18 cellular contexts compared by ENCODE assay signal in genomic region chr12:53069621-53070410, GRCh38. TPM values are rescaled to one million over a fixed set of nuclear protein-coding genes. Genes with fewer than 3 reads are reported as not detected.
DNase-seq lines count a peak whose midpoint lies in the region; ATAC-seq, FAIRE-seq and TF ChIP-seq lines count a peak whose summit lies in the region.
"Had no signal": no experiment of that assay in that cellular context is flagged by ENCODE, and none has a peak within 500 bp of the region (broad histone marks: within the 10 kb centered on the region; RNA-seq: fewer than 3 reads in every experiment).

No MANE protein-coding gene starts in this region.

- H2BK120ac ChIP-seq in neuronal stem cell (ENCODE audit: low read depth, low read length) = no peak overlapping the region

- intact Hi-C loops in Right ventricle myocardium inferior (cut with DNase I) = loop anchor here (5.0 kb wide), 2 partner anchors 112 to 227 kb away; partner anchors contain the start of genes CSAD, MYG1, PFDN5 and ZNF740
- intact Hi-C loops in activated T-helper 1 cell treated with anti-CD3 and anti-CD28 coated beads, Interleukin-12 subunit alpha, Interleukin-12 subunit beta, Interleukin-2, Interleukin-4 antibody, amounts not matched to agents 30 ng/mL and 10 ng/mL and 1 ng/mL, durations not matched to agents 14 hours and 24 hours and 36 hours (cut with micrococcal nuclease) = no loop called here

- no peaks in the 10 kb centered on the region for H3K79me1 ChIP-seq in neuronal stem cell (ENCODE audit: low read depth, low read length)

- ATAC-seq in Right ventricle myocardium inferior = peak; percentile 22
- ATAC-seq in natural killer cell treated with Interleukin-12 subunit alpha and Interleukin-12 subunit beta and Interleukin-15 and Interleukin-18, amount 100 ng/mL, for 72 hours = no peak

- peaks cover 8% of the 10 kb centered on the region for H4K20me1 ChIP-seq in astrocyte (ENCODE audit: insufficient read depth, low read length)

- H3K27ac Mint-ChIP-seq in astrocyte (ENCODE audit: unreplicated experiment) = no peak overlapping the region
- peak overlapping the region in 1 of 2 donors; percentile 39 for H3K27ac Mint-ChIP-seq in natural killer cell treated with Interleukin-12 subunit alpha and Interleukin-12 subunit beta and Interleukin-15 and Interleukin-18, amount 100 ng/mL, for 72 hours
- no peak overlapping the region for H3K27ac Mint-ChIP-seq in activated T-helper 1 cell treated with anti-CD3 and anti-CD28 coated beads, Interleukin-12 subunit alpha, Interleukin-12 subunit beta, Interleukin-2, Interleukin-4 antibody, amounts not matched to agents 30 ng/mL and 10 ng/mL and 1 ng/mL, durations not matched to agents 14 hours and 24 hours and 36 hours
- H3K27ac Mint-ChIP-seq: memory B cell; T-helper 1 cell treated with Interleukin-12 subunit alpha and Interleukin-12 subunit beta and Interleukin-4 antibody, amounts not matched to agents 30 μg/mL and 1 μg/mL, for 36 hours had no signal

- peak overlapping the region; percentile 26 for H3K23ac ChIP-seq in neuronal stem cell (ENCODE audit: low read depth, low read length, poor library complexity)

- no peaks in the 10 kb centered on the region for H3K9me3 Mint-ChIP-seq in astrocyte (ENCODE audit: unreplicated experiment)
- H3K9me3 Mint-ChIP-seq in natural killer cell treated with Interleukin-12 subunit alpha and Interleukin-12 subunit beta and Interleukin-15 and Interleukin-18, amount 100 ng/mL, for 72 hours = no peaks in the 10 kb centered on the region
- no peaks in the 10 kb centered on the region for H3K9me3 Mint-ChIP-seq in activated T-helper 1 cell treated with anti-CD3 and anti-CD28 coated beads, Interleukin-12 subunit alpha, Interleukin-12 subunit beta, Interleukin-2, Interleukin-4 antibody, amounts not matched to agents 30 ng/mL and 10 ng/mL and 1 ng/mL, durations not matched to agents 14 hours and 24 hours and 36 hours
- H3K9me3 Mint-ChIP-seq: memory B cell; T-helper 1 cell treated with Interleukin-12 subunit alpha and Interleukin-12 subunit beta and Interleukin-4 antibody, amounts not matched to agents 30 μg/mL and 1 μg/mL, for 36 hours had no signal

- H3K4ac ChIP-seq in neuronal stem cell (ENCODE audit: low read length) = no peak overlapping the region

- no peak overlapping the region for H2AFZ ChIP-seq in astrocyte (ENCODE audit: low read depth, low read length)
- no peak overlapping the region for H2AFZ ChIP-seq in neuronal stem cell (ENCODE audit: low read length)

- no peaks in the 10 kb centered on the region for H3K9me3 ChIP-seq in astrocyte (ENCODE audit: insufficient read depth, low read depth, low read length)
- H3K9me3 ChIP-seq in neuronal stem cell (replicated peaks in 1 of 2; ENCODE audit: control insufficient read depth in 2 of 2, insufficient read depth in 1 of 2, low read depth in 1 of 2, low read length in 2 of 2) = no peaks in the 10 kb centered on the region
- H3K9me3 ChIP-seq in WERI-Rb-1 (ENCODE audit: severe bottlenecking) = no peaks in the 10 kb centered on the region

- no peaks in the 10 kb centered on the region for H3K27me3 Mint-ChIP-seq in astrocyte (ENCODE audit: low read depth, unreplicated experiment)
- no peaks in the 10 kb centered on the region for H3K27me3 Mint-ChIP-seq in natural killer cell treated with Interleukin-12 subunit alpha and Interleukin-12 subunit beta and Interleukin-15 and Interleukin-18, amount 100 ng/mL, for 72 hours
- H3K27me3 Mint-ChIP-seq in activated T-helper 1 cell treated with anti-CD3 and anti-CD28 coated beads, Interleukin-12 subunit alpha, Interleukin-12 subunit beta, Interleukin-2, Interleukin-4 antibody, amounts not matched to agents 30 ng/mL and 10 ng/mL and 1 ng/mL, durations not matched to agents 14 hours and 24 hours and 36 hours (ENCODE audit: insufficient read depth) = no peaks in the 10 kb centered on the region
- H3K27me3 Mint-ChIP-seq: memory B cell had no signal

- peak overlapping the region; percentile 47 for H3K4me3 Mint-ChIP-seq in astrocyte (ENCODE audit: unreplicated experiment)
- no peak overlapping the region for H3K4me3 Mint-ChIP-seq in natural killer cell treated with Interleukin-12 subunit alpha and Interleukin-12 subunit beta and Interleukin-15 and Interleukin-18, amount 100 ng/mL, for 72 hours
- H3K4me3 Mint-ChIP-seq in activated T-helper 1 cell treated with anti-CD3 and anti-CD28 coated beads, Interleukin-12 subunit alpha, Interleukin-12 subunit beta, Interleukin-2, Interleukin-4 antibody, amounts not matched to agents 30 ng/mL and 10 ng/mL and 1 ng/mL, durations not matched to agents 14 hours and 24 hours and 36 hours = no peak overlapping the region
- H3K4me3 Mint-ChIP-seq: memory B cell; T-helper 1 cell treated with Interleukin-12 subunit alpha and Interleukin-12 subunit beta and Interleukin-4 antibody, amounts not matched to agents 30 μg/mL and 1 μg/mL, for 36 hours had no signal

- no peaks in the 10 kb centered on the region for H3K27me3 ChIP-seq in astrocyte (ENCODE audit: insufficient read depth, low read length)
- H3K27me3 ChIP-seq in neuronal stem cell (ENCODE audit: control insufficient read depth in 3 of 3, insufficient read depth in 3 of 3, low read depth in 1 of 3, low read length in 3 of 3) = no peaks in the 10 kb centered on the region
- H3K27me3 ChIP-seq in WERI-Rb-1 (ENCODE audit: insufficient read depth, low read depth, severe bottlenecking) = no peaks in the 10 kb centered on the region

- no peak for FAIRE-seq in astrocyte (lab: Jason Lieb, UNC)
- FAIRE-seq: RCC 7860 had no signal

- no peak overlapping the region for H2BK15ac ChIP-seq in neuronal stem cell (ENCODE audit: low read length)

- DNase-seq in astrocyte (ENCODE audit: low read depth) = no peak
- peak; percentile 62 for DNase-seq in Right ventricle myocardium inferior (ENCODE audit: missing footprints)
- DNase-seq in neuronal stem cell (ENCODE audit: low spot score) = no peak
- peak; percentile 56 for DNase-seq in ureter (ENCODE audit: low spot score)
- DNase-seq in natural killer cell treated with Interleukin-12 subunit alpha and Interleukin-12 subunit beta and Interleukin-15 and Interleukin-18, amount 100 ng/mL, for 72 hours (ENCODE audit: low spot score) = no peak
- DNase-seq in WERI-Rb-1 = no peak
- no peak for DNase-seq in activated T-helper 1 cell treated with anti-CD3 and anti-CD28 coated beads, Interleukin-12 subunit alpha, Interleukin-12 subunit beta, Interleukin-2, Interleukin-4 antibody, amounts not matched to agents 30 ng/mL and 10 ng/mL and 1 ng/mL, durations not matched to agents 14 hours and 24 hours and 36 hours (ENCODE audit: low spot score)
- DNase-seq: activated CD4-positive, alpha-beta T cell treated with anti-CD3 and anti-CD28 coated beads for 4 hours; activated T-cell treated with anti-CD3 and anti-CD28 coated beads, Interleukin-2, amount 50 U/mL, for 1 hour; NCI-H1694 treated with DMSO at 0.1 percent for 48 hours; NCI-H524 treated with DMSO at 0.1 percent for 48 hours; stimulated activated CD4-positive, alpha-beta T cell treated with anti-CD3 and anti-CD28 coated beads, Interleukin-1b, Interleukin-23, amount 100 ng/mL, for 48 hours had no signal

- H3K79me2 ChIP-seq in astrocyte (ENCODE audit: insufficient read depth, low read length) = peaks cover 5% of the 10 kb centered on the region

- no peak overlapping the region for H3K18ac ChIP-seq in neuronal stem cell (ENCODE audit: low read length)

- no peak overlapping the region for H3K14ac ChIP-seq in neuronal stem cell (ENCODE audit: low read length)

- WGBS in neuronal stem cell (ENCODE audit: extremely low coverage in 2 of 2, insufficient read length in 2 of 2, insufficient replicate concordance in 1 of 2), 2 donors = no CpG with 5 or more reads among the region's 12 CpGs

- peaks cover 51% of the 10 kb centered on the region for H3K4me1 ChIP-seq in astrocyte (ENCODE audit: insufficient read depth, low read length)
- H3K4me1 ChIP-seq in neuronal stem cell (ENCODE audit: control insufficient read depth in 2 of 2, insufficient read depth in 1 of 2, low read depth in 1 of 2, low read length in 2 of 2) = peaks cover 12 to 20% of the 10 kb centered on the region in 2 donors

- TF ChIP-seq CTCF in astrocyte (IDR thresholded peaks at IDR 0.05; ENCODE audit: insufficient read depth, low read depth, low read length) (no peak), WERI-Rb-1 (IDR thresholded peaks at IDR 0.05; ENCODE audit: low read depth, low read length) (no peak)

- H3K36me3 ChIP-seq in astrocyte (ENCODE audit: insufficient read depth, low read length) (peaks cover 18% of the 10 kb centered on the region), neuronal stem cell (replicated peaks in 1 of 2; ENCODE audit: control insufficient read depth in 2 of 2, insufficient read depth in 2 of 2, low read length in 2 of 2) (peaks cover 3 to 13% of the 10 kb centered on the region in 2 donors), WERI-Rb-1 (peaks cover 11% of the 10 kb centered on the region)

- H3K27ac ChIP-seq in astrocyte (ENCODE audit: low read depth, low read length) = no peak overlapping the region
- H3K27ac ChIP-seq in neuronal stem cell (replicated peaks; ENCODE audit: low read length) = no peak overlapping the region
- H3K27ac ChIP-seq in WERI-Rb-1 = no peak overlapping the region
- H3K27ac ChIP-seq: HL-60 had no signal

- H2BK12ac ChIP-seq in neuronal stem cell (ENCODE audit: low read length) = no peak overlapping the region

- H4K8ac ChIP-seq in neuronal stem cell (ENCODE audit: low read depth, low read length) = no peak overlapping the region

- no peak overlapping the region for H4K91ac ChIP-seq in neuronal stem cell (ENCODE audit: low read depth, low read length, poor library complexity)

- peaks cover 34% of the 10 kb centered on the region for H3K4me1 Mint-ChIP-seq in astrocyte (ENCODE audit: low read depth, unreplicated experiment)
- H3K4me1 Mint-ChIP-seq in natural killer cell treated with Interleukin-12 subunit alpha and Interleukin-12 subunit beta and Interleukin-15 and Interleukin-18, amount 100 ng/mL, for 72 hours (ENCODE audit: low read depth in 2 of 2) = peaks cover 16 to 26% of the 10 kb centered on the region in 2 donors
- H3K4me1 Mint-ChIP-seq in activated T-helper 1 cell treated with anti-CD3 and anti-CD28 coated beads, Interleukin-12 subunit alpha, Interleukin-12 subunit beta, Interleukin-2, Interleukin-4 antibody, amounts not matched to agents 30 ng/mL and 10 ng/mL and 1 ng/mL, durations not matched to agents 14 hours and 24 hours and 36 hours (ENCODE audit: low read depth) = peaks cover 12% of the 10 kb centered on the region

- H3K4me3 ChIP-seq in astrocyte (ENCODE audit: insufficient read depth, low read depth, low read length) = no peak overlapping the region
- no peak overlapping the region for H3K4me3 ChIP-seq in neuronal stem cell (ENCODE audit: low read length in 2 of 2)
- no peak overlapping the region for H3K4me3 ChIP-seq in WERI-Rb-1 (ENCODE audit: low read depth, low read length)

- peaks cover 49% of the 10 kb centered on the region for H3K36me3 Mint-ChIP-seq in astrocyte (ENCODE audit: low read depth, unreplicated experiment)
- peaks cover 7% of the 10 kb centered on the region for H3K36me3 Mint-ChIP-seq in natural killer cell treated with Interleukin-12 subunit alpha and Interleukin-12 subunit beta and Interleukin-15 and Interleukin-18, amount 100 ng/mL, for 72 hours
- peaks cover 36% of the 10 kb centered on the region for H3K36me3 Mint-ChIP-seq in activated T-helper 1 cell treated with anti-CD3 and anti-CD28 coated beads, Interleukin-12 subunit alpha, Interleukin-12 subunit beta, Interleukin-2, Interleukin-4 antibody, amounts not matched to agents 30 ng/mL and 10 ng/mL and 1 ng/mL, durations not matched to agents 14 hours and 24 hours and 36 hours (ENCODE audit: low read depth)

- no peak overlapping the region for H2BK5ac ChIP-seq in neuronal stem cell (ENCODE audit: low read length)

- H3K9ac ChIP-seq in astrocyte (ENCODE audit: low read length) = no peak overlapping the region
- no peak overlapping the region for H3K9ac ChIP-seq in neuronal stem cell (ENCODE audit: low read depth, low read length, poor library complexity)

- no peak overlapping the region for H2AK5ac ChIP-seq in neuronal stem cell (ENCODE audit: low read depth, low read length)

- H3K4me2 ChIP-seq in astrocyte (ENCODE audit: low read length) (no peak overlapping the region), neuronal stem cell (ENCODE audit: insufficient read depth, low read length, poor library complexity, severe bottlenecking) (no peak overlapping the region)

RNA-seq across cellular contexts. Expression of gene SPRYD3, which starts 9.4 kb away (rescaled TPM):
- total RNA-seq in astrocyte = 21.8 and 22.8 TPM in 2 replicates
- total RNA-seq in Right ventricle myocardium inferior = 41.0 TPM
- 3.1 TPM for polyA plus RNA-seq in neuronal stem cell (2013, experiment 1 of 2)
- 3.1 TPM for polyA plus RNA-seq in neuronal stem cell (2013, experiment 2 of 2)
- total RNA-seq in ureter = 66.6 TPM
- 10 to 100 TPM; 56.5 to 60.3 TPM for total RNA-seq in natural killer cell treated with Interleukin-12 subunit alpha and Interleukin-12 subunit beta and Interleukin-15 and Interleukin-18, amount 100 ng/mL, for 72 hours
- total RNA-seq in activated T-helper 1 cell treated with anti-CD3 and anti-CD28 coated beads, Interleukin-12 subunit alpha, Interleukin-12 subunit beta, Interleukin-2, Interleukin-4 antibody, amounts not matched to agents 30 ng/mL and 10 ng/mL and 1 ng/mL, durations not matched to agents 14 hours and 24 hours and 36 hours = 41.2 and 42.6 TPM in 2 replicates

RNA-seq across cellular contexts. Expression of gene TNS2, which starts 20.0 kb away (rescaled TPM):
- total RNA-seq in astrocyte = 15.4 and 21.1 TPM in 2 replicates
- total RNA-seq in Right ventricle myocardium inferior = 122 TPM
- 1.6 TPM for polyA plus RNA-seq in neuronal stem cell (2013, experiment 1 of 2)
- polyA plus RNA-seq in neuronal stem cell (2013, experiment 2 of 2) = 0.83 TPM
- 198 TPM for total RNA-seq in ureter
- total RNA-seq in natural killer cell treated with Interleukin-12 subunit alpha and Interleukin-12 subunit beta and Interleukin-15 and Interleukin-18, amount 100 ng/mL, for 72 hours = 1 to 10 TPM; 2.4 to 2.8 TPM
- 2.7 and 3.1 TPM in 2 replicates for total RNA-seq in activated T-helper 1 cell treated with anti-CD3 and anti-CD28 coated beads, Interleukin-12 subunit alpha, Interleukin-12 subunit beta, Interleukin-2, Interleukin-4 antibody, amounts not matched to agents 30 ng/mL and 10 ng/mL and 1 ng/mL, durations not matched to agents 14 hours and 24 hours and 36 hours

RNA-seq across cellular contexts. Expression of gene IGFBP6, which starts 27.7 kb away (rescaled TPM):
- 20.8 and 26.3 TPM in 2 replicates for total RNA-seq in astrocyte
- 54.3 TPM for total RNA-seq in Right ventricle myocardium inferior
- 0.43 TPM for polyA plus RNA-seq in neuronal stem cell (2013, experiment 1 of 2)
- polyA plus RNA-seq in neuronal stem cell (2013, experiment 2 of 2) = 0.53 TPM
- 133 TPM for total RNA-seq in ureter
- not detected for total RNA-seq in natural killer cell treated with Interleukin-12 subunit alpha and Interleukin-12 subunit beta and Interleukin-15 and Interleukin-18, amount 100 ng/mL, for 72 hours
- total RNA-seq in activated T-helper 1 cell treated with anti-CD3 and anti-CD28 coated beads, Interleukin-12 subunit alpha, Interleukin-12 subunit beta, Interleukin-2, Interleukin-4 antibody, amounts not matched to agents 30 ng/mL and 10 ng/mL and 1 ng/mL, durations not matched to agents 14 hours and 24 hours and 36 hours = 0.81 TPM in 1 of 2 replicates, not detected in the other

RNA-seq across cellular contexts. Expression of gene SOAT2, which starts 33.5 kb away (rescaled TPM):
- not detected in 2 replicates for total RNA-seq in astrocyte
- total RNA-seq in Right ventricle myocardium inferior = not detected
- not detected for polyA plus RNA-seq in neuronal stem cell (2013, experiment 1 of 2)
- not detected for polyA plus RNA-seq in neuronal stem cell (2013, experiment 2 of 2)
- total RNA-seq in ureter = 0.18 TPM
- under 1 TPM in 1 of 2 donors, not detected in 1; 0.26 TPM for total RNA-seq in natural killer cell treated with Interleukin-12 subunit alpha and Interleukin-12 subunit beta and Interleukin-15 and Interleukin-18, amount 100 ng/mL, for 72 hours
- total RNA-seq in activated T-helper 1 cell treated with anti-CD3 and anti-CD28 coated beads, Interleukin-12 subunit alpha, Interleukin-12 subunit beta, Interleukin-2, Interleukin-4 antibody, amounts not matched to agents 30 ng/mL and 10 ng/mL and 1 ng/mL, durations not matched to agents 14 hours and 24 hours and 36 hours = not detected in 2 replicates
- total RNA-seq: epithelial cell of proximal tubule, LHCN-M2 had no signal

Comparison
In these comparisons a context has a peak if more than half of its experiments do, and no peak if none do; other contexts are left out.
1. DNase-seq: peak in Right ventricle myocardium inferior (single experiment) and ureter (single experiment); none in astrocyte (single experiment), neuronal stem cell (single experiment), natural killer cell treated with Interleukin-12 subunit alpha and Interleukin-12 subunit beta and Interleukin-15 and Interleukin-18, amount 100 ng/mL, for 72 hours (single experiment), WERI-Rb-1 (single experiment) and activated T-helper 1 cell treated with anti-CD3 and anti-CD28 coated beads, Interleukin-12 subunit alpha, Interleukin-12 subunit beta, Interleukin-2, Interleukin-4 antibody, amounts not matched to agents 30 ng/mL and 10 ng/mL and 1 ng/mL, durations not matched to agents 14 hours and 24 hours and 36 hours (single experiment).
2. RNA of gene IGFBP6, which starts 27.7 kb away (total RNA-seq): 133 TPM in ureter (single experiment), 54.3 TPM in Right ventricle myocardium inferior (single experiment) and 20.8 to 26.3 TPM in astrocyte; 0.81 TPM in activated T-helper 1 cell treated with anti-CD3 and anti-CD28 coated beads, Interleukin-12 subunit alpha, Interleukin-12 subunit beta, Interleukin-2, Interleukin-4 antibody, amounts not matched to agents 30 ng/mL and 10 ng/mL and 1 ng/mL, durations not matched to agents 14 hours and 24 hours and 36 hours and not detected in natural killer cell treated with Interleukin-12 subunit alpha and Interleukin-12 subunit beta and Interleukin-15 and Interleukin-18, amount 100 ng/mL, for 72 hours; every median in the first group is over 10 times any median in the second.